ENCODE assay signal across 10 cellular contexts in genomic region chr10:112519129-112519761, GRCh38.
DNase-seq lines count a peak whose midpoint lies in the region; ATAC-seq and TF ChIP-seq lines count a peak whose summit lies in the region.
"Had no signal": no experiment of that assay in that cellular context is flagged by ENCODE, and none has a peak within 500 bp of the region (broad histone marks: within the 10 kb centered on the region; RNA-seq: fewer than 3 reads in every experiment).

No MANE protein-coding gene starts in this region.

- no peaks in the 10 kb centered on the region for H3K9me3 Mint-ChIP-seq in natural killer cell treated with Interleukin-12 subunit alpha and Interleukin-12 subunit beta and Interleukin-15 and Interleukin-18, amount 100 ng/mL, for 72 hours
- no peaks in the 10 kb centered on the region for H3K9me3 Mint-ChIP-seq in natural killer cell

- no peak for TF ChIP-seq POLR2A in heart left ventricle (IDR thresholded peaks at IDR 0.05)

- peak; percentile 85 to 94 for ATAC-seq in natural killer cell treated with Interleukin-12 subunit alpha and Interleukin-12 subunit beta and Interleukin-15 and Interleukin-18, amount 100 ng/mL, for 72 hours
- ATAC-seq in natural killer cell (no peak), HG02759 (IDR thresholded peaks at IDR 0.05; ENCODE audit: unreplicated experiment) (peak; percentile 80), heart left ventricle (no peak)
- peak; percentile 93 for ATAC-seq in stimulated activated naive CD8-positive, alpha-beta T cell treated with anti-CD3 and anti-CD28 coated beads, Interleukin-15, Interleukin-2, amounts not matched to agents 100 U/mL and 50 U/mL, for 24 hours
- ATAC-seq: naive thymus-derived CD4-positive, alpha-beta T cell had no signal

- H3K9me3 ChIP-seq in heart left ventricle: no peaks in the 10 kb centered on the region

- H3K36me3 ChIP-seq in heart left ventricle: no peaks in the 10 kb centered on the region
- no peaks in the 10 kb centered on the region for H3K36me3 ChIP-seq in brain microvascular endothelial cell (replicated peaks)

- no peak overlapping the region for H3K27ac Mint-ChIP-seq in natural killer cell treated with Interleukin-12 subunit alpha and Interleukin-12 subunit beta and Interleukin-15 and Interleukin-18, amount 100 ng/mL, for 72 hours
- no peak overlapping the region for H3K27ac Mint-ChIP-seq in natural killer cell
- H3K27ac Mint-ChIP-seq: brain; naive thymus-derived CD4-positive, alpha-beta T cell had no signal

- peaks cover 13 to 33% of the 10 kb centered on the region in 2 donors for H3K4me1 Mint-ChIP-seq in natural killer cell treated with Interleukin-12 subunit alpha and Interleukin-12 subunit beta and Interleukin-15 and Interleukin-18, amount 100 ng/mL, for 72 hours (ENCODE audit: low read depth in 2 of 2)
- peaks cover 9 to 22% of the 10 kb centered on the region in 2 donors for H3K4me1 Mint-ChIP-seq in natural killer cell

- DNase-seq in natural killer cell treated with Interleukin-12 subunit alpha and Interleukin-12 subunit beta and Interleukin-15 and Interleukin-18, amount 100 ng/mL, for 72 hours (ENCODE audit: low spot score): no peak
- no peak for DNase-seq in natural killer cell
- peak; percentile 88 for DNase-seq in HT-29 (ENCODE audit: low spot score)
- DNase-seq in stimulated activated naive CD8-positive, alpha-beta T cell treated with anti-CD3 and anti-CD28 coated beads, Interleukin-15, Interleukin-2, amounts not matched to agents 100 U/mL and 50 U/mL, for 24 hours: no peak
- no peak for DNase-seq in heart left ventricle
- DNase-seq in GM20000 (ENCODE audit: low spot score): no peak
- DNase-seq in brain microvascular endothelial cell: no peak
- DNase-seq: naive thymus-derived CD4-positive, alpha-beta T cell had no signal

- TF ChIP-seq CTCF in natural killer cell (IDR thresholded peaks at IDR 0.05): no peak
- no peak for TF ChIP-seq CTCF in heart left ventricle (IDR thresholded peaks at IDR 0.05)
- TF ChIP-seq CTCF in GM20000 (IDR thresholded peaks at IDR 0.05; ENCODE audit: extremely low read depth, missing control alignments): no peak
- TF ChIP-seq CTCF in brain microvascular endothelial cell (IDR thresholded peaks at IDR 0.05; ENCODE audit: low read depth, low read length, missing control alignments): no peak

- intact Hi-C loops in natural killer cell (cut with micrococcal nuclease) (no loop called here), heart left ventricle (cut with DNase I) (no loop called here)

- no peaks in the 10 kb centered on the region for H3K27me3 ChIP-seq in heart left ventricle
- no peaks in the 10 kb centered on the region for H3K27me3 ChIP-seq in brain microvascular endothelial cell (replicated peaks)

- in situ Hi-C loops in brain microvascular endothelial cell (cut with HindIII; ENCODE audit: low pct_ligation_motif_present, low sequenced_read_pairs): no loop called here

- WGBS in heart left ventricle, 4 donors: 95 to 97% (median 97%) methylated on average over 5 of the region's 5 CpGs

- H3K4me3 Mint-ChIP-seq in natural killer cell treated with Interleukin-12 subunit alpha and Interleukin-12 subunit beta and Interleukin-15 and Interleukin-18, amount 100 ng/mL, for 72 hours: no peak overlapping the region
- H3K4me3 Mint-ChIP-seq in natural killer cell: no peak overlapping the region
- H3K4me3 Mint-ChIP-seq: brain; naive thymus-derived CD4-positive, alpha-beta T cell had no signal

- no peak overlapping the region for H3K4me3 ChIP-seq in heart left ventricle
- H3K4me3 ChIP-seq in brain microvascular endothelial cell (ENCODE audit: low read depth, low read length): no peak overlapping the region

- H3K36me3 Mint-ChIP-seq in natural killer cell treated with Interleukin-12 subunit alpha and Interleukin-12 subunit beta and Interleukin-15 and Interleukin-18, amount 100 ng/mL, for 72 hours: no peaks in the 10 kb centered on the region
- H3K36me3 Mint-ChIP-seq in natural killer cell: no peaks in the 10 kb centered on the region

- H3K27ac ChIP-seq in heart left ventricle (no peak overlapping the region), brain microvascular endothelial cell (no peak overlapping the region)

- peaks cover 0 to 10% (median 0%) of the 10 kb centered on the region in 12 donors for H3K4me1 ChIP-seq in heart left ventricle

- no peaks in the 10 kb centered on the region for H3K27me3 Mint-ChIP-seq in natural killer cell treated with Interleukin-12 subunit alpha and Interleukin-12 subunit beta and Interleukin-15 and Interleukin-18, amount 100 ng/mL, for 72 hours
- no peaks in the 10 kb centered on the region for H3K27me3 Mint-ChIP-seq in natural killer cell (ENCODE audit: low read depth in 2 of 2)
- H3K27me3 Mint-ChIP-seq: brain; naive thymus-derived CD4-positive, alpha-beta T cell had no signal

Comparison
In these comparisons a context has a peak if more than half of its experiments do, and no peak if none do; other contexts are left out.
1. ATAC-seq: peak in natural killer cell treated with Interleukin-12 subunit alpha and Interleukin-12 subunit beta and Interleukin-15 and Interleukin-18, amount 100 ng/mL, for 72 hours (2 of 2), HG02759 (single experiment) and stimulated activated naive CD8-positive, alpha-beta T cell treated with anti-CD3 and anti-CD28 coated beads, Interleukin-15, Interleukin-2, amounts not matched to agents 100 U/mL and 50 U/mL, for 24 hours (single experiment); none in natural killer cell (0 of 3) and heart left ventricle (0 of 4).